Comparison of ENCODE assay signal across 18 cellular contexts in genomic region chr5:140988036-140988997, GRCh38. TPM values are rescaled to one million over a fixed set of nuclear protein-coding genes. Genes with fewer than 3 reads are reported as not detected.
DNase-seq lines count a peak whose midpoint lies in the region; ATAC-seq and TF ChIP-seq lines count a peak whose summit lies in the region.
"Had no signal": no experiment of that assay in that cellular context is flagged by ENCODE, and none has a peak within 500 bp of the region (broad histone marks: within the 10 kb centered on the region; RNA-seq: fewer than 3 reads in every experiment).

No MANE protein-coding gene starts in this region.

- H3K36me3 ChIP-seq in HUES48 (ENCODE audit: control insufficient read depth, insufficient read depth, low read length) = peaks cover 2% of the 10 kb centered on the region; the same call in 1 of the 2 replicates
- H3K36me3 ChIP-seq: sigmoid colon had no signal

- CTCF ChIA-PET in activated CD8-positive, alpha-beta T cell treated with anti-CD3 and anti-CD28 coated beads for 36 hours (lab: Charles Lee) = no interaction called here

- no peaks in the 10 kb centered on the region for H3K27me3 ChIP-seq in HUES48 (ENCODE audit: control insufficient read depth, insufficient read depth, low read length)
- H3K27me3 ChIP-seq: sigmoid colon had no signal

- peaks cover 49% of the 10 kb centered on the region for H3K4me1 ChIP-seq in HUES48 (ENCODE audit: control insufficient read depth, insufficient read depth, low read length)
- H3K4me1 ChIP-seq: sigmoid colon had no signal

- no peak overlapping the region for H3K4me3 Mint-ChIP-seq in nephron
- H3K4me3 Mint-ChIP-seq in activated CD8-positive, alpha-beta T cell treated with anti-CD3 and anti-CD28 coated beads for 36 hours = no peak overlapping the region
- H3K4me3 Mint-ChIP-seq: activated CD4-positive, alpha-beta T cell treated with anti-CD3 and anti-CD28 coated beads, Interleukin-2, amount 10 ng/mL, durations not matched to agents 7 days and 5 days had no signal

- H3K9me3 ChIP-seq in HUES48 (ENCODE audit: control insufficient read depth, insufficient read depth, low read length) = no peaks in the 10 kb centered on the region
- H3K9me3 ChIP-seq: sigmoid colon had no signal

- DNase-seq in Daoy (ENCODE audit: low read depth) (peak; percentile 35), glomerular visceral epithelial cell (ENCODE audit: extremely low spot score) (peak; percentile 22)
- no peak for DNase-seq in activated CD8-positive, alpha-beta T cell treated with anti-CD3 and anti-CD28 coated beads for 36 hours
- DNase-seq: activated CD4-positive, alpha-beta T cell treated with anti-CD3 and anti-CD28 coated beads, Interleukin-2, amount 10 ng/mL, durations not matched to agents 7 days and 5 days; activated CD8-positive, alpha-beta memory T cell treated with anti-CD3 and anti-CD28 coated beads, Interleukin-2, amount 50 U/mL, for 4 hours; activated effector memory CD4-positive, alpha-beta T cell treated with anti-CD3 and anti-CD28 coated beads, Interleukin-2, amount 50 U/mL, for 16 hours; H7; NCI-H1092 treated with DMSO at 0.1 percent for 48 hours; NCI-H2081; sigmoid colon; T-helper 1 cell had no signal

- H3K27ac Mint-ChIP-seq in nephron = peak overlapping the region; percentile 2 to 71 (median 14)
- no peak overlapping the region for H3K27ac Mint-ChIP-seq in activated CD8-positive, alpha-beta T cell treated with anti-CD3 and anti-CD28 coated beads for 36 hours
- H3K27ac Mint-ChIP-seq: activated CD4-positive, alpha-beta T cell treated with anti-CD3 and anti-CD28 coated beads, Interleukin-2, amount 10 ng/mL, durations not matched to agents 7 days and 5 days had no signal

- H3K9ac ChIP-seq in HUES48 (ENCODE audit: low read depth, low read length) = no peak overlapping the region

- POLR2A ChIA-PET in activated CD8-positive, alpha-beta T cell treated with anti-CD3 and anti-CD28 coated beads for 36 hours (lab: Charles Lee) = no interaction called here

- no peak for TF ChIP-seq CTCF in nephron (IDR thresholded peaks at IDR 0.05; ENCODE audit: unreplicated experiment in 3 of 3)
- TF ChIP-seq CTCF in activated CD8-positive, alpha-beta T cell treated with anti-CD3 and anti-CD28 coated beads for 36 hours (IDR thresholded peaks at IDR 0.05) = no peak

- peak overlapping the region; percentile 10; the same call in 1 of the 2 replicates for H3K4me3 ChIP-seq in HUES48 (ENCODE audit: low read depth, low read length)
- H3K4me3 ChIP-seq: coronary artery, GM12878, sigmoid colon had no signal

- peaks cover 4% of the 10 kb centered on the region for H3K36me3 Mint-ChIP-seq in nephron (ENCODE audit: low read depth)
- H3K36me3 Mint-ChIP-seq in activated CD8-positive, alpha-beta T cell treated with anti-CD3 and anti-CD28 coated beads for 36 hours (ENCODE audit: low read depth) = no peaks in the 10 kb centered on the region

- intact Hi-C loops in activated CD8-positive, alpha-beta T cell treated with anti-CD3 and anti-CD28 coated beads for 36 hours (cut with micrococcal nuclease) = no loop called here

- peak overlapping the region; percentile 56 for H3K27ac ChIP-seq in HUES48 (ENCODE audit: low read depth, low read length)
- H3K27ac ChIP-seq: coronary artery, sigmoid colon had no signal

- H3K9me3 Mint-ChIP-seq in nephron = no peaks in the 10 kb centered on the region
- no peaks in the 10 kb centered on the region for H3K9me3 Mint-ChIP-seq in activated CD8-positive, alpha-beta T cell treated with anti-CD3 and anti-CD28 coated beads for 36 hours
- H3K9me3 Mint-ChIP-seq: activated CD4-positive, alpha-beta T cell treated with anti-CD3 and anti-CD28 coated beads, Interleukin-2, amount 10 ng/mL, durations not matched to agents 7 days and 5 days; brain had no signal

- ATAC-seq in activated CD8-positive, alpha-beta T cell treated with anti-CD3 and anti-CD28 coated beads for 36 hours = no peak
- ATAC-seq in GM21423 (IDR thresholded peaks at IDR 0.05; ENCODE audit: unreplicated experiment) (no peak), GM21723 (IDR thresholded peaks at IDR 0.05; ENCODE audit: unreplicated experiment) (no peak)
- ATAC-seq: GM12878 had no signal

- H3K4me1 Mint-ChIP-seq in nephron = peaks cover 34% of the 10 kb centered on the region
- no peaks in the 10 kb centered on the region for H3K4me1 Mint-ChIP-seq in activated CD8-positive, alpha-beta T cell treated with anti-CD3 and anti-CD28 coated beads for 36 hours (ENCODE audit: low read depth)
- H3K4me1 Mint-ChIP-seq: activated CD4-positive, alpha-beta T cell treated with anti-CD3 and anti-CD28 coated beads, Interleukin-2, amount 10 ng/mL, durations not matched to agents 7 days and 5 days had no signal

- no peaks in the 10 kb centered on the region for H3K27me3 Mint-ChIP-seq in nephron (ENCODE audit: low read depth)
- H3K27me3 Mint-ChIP-seq in activated CD8-positive, alpha-beta T cell treated with anti-CD3 and anti-CD28 coated beads for 36 hours = peaks cover 12% of the 10 kb centered on the region
- H3K27me3 Mint-ChIP-seq: activated CD4-positive, alpha-beta T cell treated with anti-CD3 and anti-CD28 coated beads, Interleukin-2, amount 10 ng/mL, durations not matched to agents 7 days and 5 days had no signal

RNA-seq across cellular contexts. Expression of gene PCDHAC2, which starts 22.0 kb away (rescaled TPM):
- total RNA-seq in Daoy (2014; rRNA removed; shearing (Covaris generic)) = 1.2 and 1.3 TPM in 2 replicates
- not detected for total RNA-seq in activated CD8-positive, alpha-beta T cell treated with anti-CD3 and anti-CD28 coated beads for 36 hours
- total RNA-seq: activated CD4-positive, alpha-beta T cell treated with anti-CD3 and anti-CD28 coated beads, Interleukin-2, amount 10 ng/mL, durations not matched to agents 7 days and 5 days had no signal
